9 cellular contexts compared by ENCODE assay signal in the genomic region with DNA sequence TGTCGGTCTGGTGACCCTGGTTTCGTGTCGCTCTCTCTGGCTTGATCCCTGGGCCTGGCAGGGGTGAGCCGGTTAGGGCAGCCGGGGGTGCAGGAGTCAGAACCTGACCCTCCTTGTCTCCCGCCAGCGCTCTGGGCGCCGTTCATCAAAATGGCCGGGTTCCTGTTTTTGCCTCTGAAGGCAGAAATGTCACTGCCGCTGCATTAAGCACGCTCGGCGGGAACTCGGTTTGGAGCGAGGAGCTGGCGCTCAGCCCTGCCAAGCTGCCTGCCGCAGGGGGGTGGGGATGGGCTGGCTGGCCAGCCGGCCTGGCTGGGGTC.
A peak's percentile ranks its signal among the peaks of the same experiment; 100 is the strongest.
DNase-seq lines count a peak whose midpoint lies in the region; ATAC-seq and TF ChIP-seq lines count a peak whose summit lies in the region.
"Had no signal": no experiment of that assay in that cellular context is flagged by ENCODE, and none has a peak within 500 bp of the region (broad histone marks: within the 10 kb centered on the region; RNA-seq: fewer than 3 reads in every experiment).

No MANE protein-coding gene starts in this region.

- ATAC-seq in activated naive CD4-positive, alpha-beta T cell treated with anti-CD3 and anti-CD28 coated beads, Interleukin-2, amount 50 U/mL, for 72 hours = no peak
- no peak for ATAC-seq in left lung
- ATAC-seq in upper lobe of right lung = no peak
- no peak for ATAC-seq in HG03280 (IDR thresholded peaks at IDR 0.05; ENCODE audit: unreplicated experiment)

- intact Hi-C loops in left lung (cut with DNase I) (no loop called here), upper lobe of right lung (cut with DNase I) (no loop called here)

- H3K4me1 ChIP-seq in left lung = peaks cover 22 to 37% of the 10 kb centered on the region in 2 donors
- H3K4me1 ChIP-seq in upper lobe of right lung = peaks cover 30% of the 10 kb centered on the region

- peaks cover 5 to 47% of the 10 kb centered on the region in 2 donors for H3K27me3 ChIP-seq in left lung
- peaks cover 17% of the 10 kb centered on the region for H3K27me3 ChIP-seq in upper lobe of right lung
- H3K27me3 ChIP-seq: adrenal gland had no signal

- H3K4me3 Mint-ChIP-seq in activated naive CD4-positive, alpha-beta T cell treated with anti-CD3 and anti-CD28 coated beads, Interleukin-2, amount 50 U/mL, for 24 hours = peak overlapping the region; percentile 76

- TF ChIP-seq POLR2A in erythroblast (IDR thresholded peaks at IDR 0.05; ENCODE audit: low read length) = no peak

- peaks cover 26% of the 10 kb centered on the region for H3K4me1 Mint-ChIP-seq in activated naive CD4-positive, alpha-beta T cell treated with anti-CD3 and anti-CD28 coated beads, Interleukin-2, amount 50 U/mL, for 24 hours

- H3K9me3 ChIP-seq in left lung (no peaks in the 10 kb centered on the region), upper lobe of right lung (no peaks in the 10 kb centered on the region)
- H3K9me3 ChIP-seq: adrenal gland had no signal

- TF ChIP-seq CTCF in left lung (IDR thresholded peaks at IDR 0.05) = no peak
- TF ChIP-seq CTCF in upper lobe of right lung (IDR thresholded peaks at IDR 0.05) = no peak

- no peaks in the 10 kb centered on the region for H3K9me3 Mint-ChIP-seq in activated naive CD4-positive, alpha-beta T cell treated with anti-CD3 and anti-CD28 coated beads, Interleukin-2, amount 50 U/mL, for 24 hours
- no peaks in the 10 kb centered on the region for H3K9me3 Mint-ChIP-seq in activated naive CD4-positive, alpha-beta T cell treated with anti-CD3 and anti-CD28 coated beads, Interleukin-2, amount 50 U/mL, for 72 hours

- no peak for DNase-seq in activated naive CD4-positive, alpha-beta T cell treated with anti-CD3 and anti-CD28 coated beads, Interleukin-2, amount 50 U/mL, for 72 hours (ENCODE audit: low spot score in 2 of 2)
- DNase-seq in anterior cingulate cortex (lab: John Stamatoyannopoulos, UW) (peak in 46 of 58 donors; percentile 16 to 78 (median 57)), left lung (peak in 1 of 2 donors; percentile 80), upper lobe of right lung (peak; percentile 68), erythroblast (lab: John Stamatoyannopoulos, UW) (no peak), HuH-7.5 (ENCODE audit: low spot score) (no peak)

- H3K4me3 ChIP-seq in left lung (peak overlapping the region; percentile 34 to 42), upper lobe of right lung (peak overlapping the region; percentile 51)

- no peaks in the 10 kb centered on the region for H3K36me3 Mint-ChIP-seq in activated naive CD4-positive, alpha-beta T cell treated with anti-CD3 and anti-CD28 coated beads, Interleukin-2, amount 50 U/mL, for 24 hours
- no peaks in the 10 kb centered on the region for H3K36me3 Mint-ChIP-seq in activated naive CD4-positive, alpha-beta T cell treated with anti-CD3 and anti-CD28 coated beads, Interleukin-2, amount 50 U/mL, for 72 hours

- H3K36me3 ChIP-seq in left lung = no peaks in the 10 kb centered on the region
- H3K36me3 ChIP-seq in upper lobe of right lung = no peaks in the 10 kb centered on the region
- H3K36me3 ChIP-seq: adrenal gland had no signal

- no peak overlapping the region for H3K27ac Mint-ChIP-seq in activated naive CD4-positive, alpha-beta T cell treated with anti-CD3 and anti-CD28 coated beads, Interleukin-2, amount 50 U/mL, for 24 hours
- no peak overlapping the region for H3K27ac Mint-ChIP-seq in activated naive CD4-positive, alpha-beta T cell treated with anti-CD3 and anti-CD28 coated beads, Interleukin-2, amount 50 U/mL, for 72 hours

- peaks cover 1% of the 10 kb centered on the region for H3K27me3 Mint-ChIP-seq in activated naive CD4-positive, alpha-beta T cell treated with anti-CD3 and anti-CD28 coated beads, Interleukin-2, amount 50 U/mL, for 24 hours

- no peak overlapping the region for H3K27ac ChIP-seq in left lung
- H3K27ac ChIP-seq in upper lobe of right lung = no peak overlapping the region

Comparison
In these comparisons a context has a peak if more than half of its experiments do, and no peak if none do; other contexts are left out.
1. DNase-seq: peak in anterior cingulate cortex (46 of 58) and upper lobe of right lung (single experiment); none in activated naive CD4-positive, alpha-beta T cell treated with anti-CD3 and anti-CD28 coated beads, Interleukin-2, amount 50 U/mL, for 72 hours (0 of 2), erythroblast (0 of 2) and HuH-7.5 (single experiment).